In the genomic region with DNA sequence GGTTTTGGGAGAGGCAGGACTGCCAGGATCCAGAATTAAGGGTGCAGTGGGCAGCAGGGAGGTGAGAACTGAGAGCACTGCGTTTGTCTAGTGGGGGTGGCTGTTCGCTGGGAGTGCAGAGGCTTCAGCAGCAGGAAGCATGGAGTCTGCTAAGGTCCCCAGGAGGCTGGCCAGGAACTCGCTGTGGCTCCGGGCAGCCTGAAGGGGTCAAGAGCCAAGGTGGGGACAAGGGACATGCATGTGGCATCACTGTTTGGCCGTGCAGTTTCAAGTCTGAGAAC, we compare ENCODE assay signal across 10 cellular contexts. TPM values are rescaled to one million over a fixed set of nuclear protein-coding genes. Genes with fewer than 3 reads are reported as not detected.
DNase-seq lines count a peak whose midpoint lies in the region; ATAC-seq and TF ChIP-seq lines count a peak whose summit lies in the region.
"Had no signal": no experiment of that assay in that cellular context is flagged by ENCODE, and none has a peak within 500 bp of the region (broad histone marks: within the 10 kb centered on the region; RNA-seq: fewer than 3 reads in every experiment).

No MANE protein-coding gene starts in this region.

- no peak for TF ChIP-seq CTCF in mesothelial cell of epicardium (IDR thresholded peaks at IDR 0.05; ENCODE audit: unreplicated experiment)

- H3K27ac Mint-ChIP-seq in stimulated activated naive CD8-positive, alpha-beta T cell treated with anti-CD3 and anti-CD28 coated beads, Interleukin-15, Interleukin-2, amounts not matched to agents 100 ng/mL and 50 ng/mL, for 24 hours = peak overlapping the region; percentile 38
- peak overlapping the region; percentile 96 for H3K27ac Mint-ChIP-seq in activated naive CD4-positive, alpha-beta T cell treated with anti-CD3 and anti-CD28 coated beads, Interleukin-2, amount 10 ng/mL, durations not matched to agents 7 days and 5 days
- peak overlapping the region; percentile 32 for H3K27ac Mint-ChIP-seq in mesothelial cell of epicardium

- H3K27me3 Mint-ChIP-seq in stimulated activated naive CD8-positive, alpha-beta T cell treated with anti-CD3 and anti-CD28 coated beads, Interleukin-15, Interleukin-2, amounts not matched to agents 100 ng/mL and 50 ng/mL, for 24 hours = no peaks in the 10 kb centered on the region
- H3K27me3 Mint-ChIP-seq in activated naive CD4-positive, alpha-beta T cell treated with anti-CD3 and anti-CD28 coated beads, Interleukin-2, amount 10 ng/mL, durations not matched to agents 7 days and 5 days = peaks cover 30% of the 10 kb centered on the region
- no peaks in the 10 kb centered on the region for H3K27me3 Mint-ChIP-seq in mesothelial cell of epicardium (ENCODE audit: low read depth)

- no peak for ATAC-seq in stimulated activated naive CD8-positive, alpha-beta T cell treated with anti-CD3 and anti-CD28 coated beads, Interleukin-15, Interleukin-2, amounts not matched to agents 100 U/mL and 50 U/mL, for 24 hours
- no peak for ATAC-seq in HG02938 (IDR thresholded peaks at IDR 0.05; ENCODE audit: unreplicated experiment)
- ATAC-seq in HG03442 (IDR thresholded peaks at IDR 0.05; ENCODE audit: unreplicated experiment) = no peak
- ATAC-seq: SK-N-SH treated with all-trans-retinoic acid at 6 μM for 48 hours had no signal

- peaks cover 12% of the 10 kb centered on the region for H3K9me3 Mint-ChIP-seq in stimulated activated naive CD8-positive, alpha-beta T cell treated with anti-CD3 and anti-CD28 coated beads, Interleukin-15, Interleukin-2, amounts not matched to agents 100 ng/mL and 50 ng/mL, for 24 hours
- H3K9me3 Mint-ChIP-seq in activated naive CD4-positive, alpha-beta T cell treated with anti-CD3 and anti-CD28 coated beads, Interleukin-2, amount 10 ng/mL, durations not matched to agents 7 days and 5 days = peaks cover 23% of the 10 kb centered on the region
- no peaks in the 10 kb centered on the region for H3K9me3 Mint-ChIP-seq in mesothelial cell of epicardium

- peak overlapping the region; percentile 61 for H3K4me3 Mint-ChIP-seq in stimulated activated naive CD8-positive, alpha-beta T cell treated with anti-CD3 and anti-CD28 coated beads, Interleukin-15, Interleukin-2, amounts not matched to agents 100 ng/mL and 50 ng/mL, for 24 hours
- H3K4me3 Mint-ChIP-seq in activated naive CD4-positive, alpha-beta T cell treated with anti-CD3 and anti-CD28 coated beads, Interleukin-2, amount 10 ng/mL, durations not matched to agents 7 days and 5 days = peak overlapping the region; percentile 69
- no peak overlapping the region for H3K4me3 Mint-ChIP-seq in mesothelial cell of epicardium

- no peak for DNase-seq in stimulated activated naive CD8-positive, alpha-beta T cell treated with anti-CD3 and anti-CD28 coated beads, Interleukin-15, Interleukin-2, amounts not matched to agents 100 U/mL and 50 U/mL, for 24 hours
- DNase-seq in activated naive CD4-positive, alpha-beta T cell treated with anti-CD3 and anti-CD28 coated beads, Interleukin-2, amount 10 ng/mL, durations not matched to agents 7 days and 5 days = no peak
- DNase-seq in mesothelial cell of epicardium (ENCODE audit: low spot score in 2 of 2, unreplicated experiment in 2 of 2) = no peak
- no peak for DNase-seq in SIG-M5 (lab: John Stamatoyannopoulos, UW)
- no peak for DNase-seq in HuH-7.5 (ENCODE audit: low spot score)
- DNase-seq: NCI-H226 had no signal

- peaks cover 13% of the 10 kb centered on the region for H3K36me3 Mint-ChIP-seq in stimulated activated naive CD8-positive, alpha-beta T cell treated with anti-CD3 and anti-CD28 coated beads, Interleukin-15, Interleukin-2, amounts not matched to agents 100 ng/mL and 50 ng/mL, for 24 hours (ENCODE audit: low read depth)
- H3K36me3 Mint-ChIP-seq in activated naive CD4-positive, alpha-beta T cell treated with anti-CD3 and anti-CD28 coated beads, Interleukin-2, amount 10 ng/mL, durations not matched to agents 7 days and 5 days = peaks cover 25% of the 10 kb centered on the region
- H3K36me3 Mint-ChIP-seq in mesothelial cell of epicardium = no peaks in the 10 kb centered on the region

- H3K4me1 Mint-ChIP-seq in stimulated activated naive CD8-positive, alpha-beta T cell treated with anti-CD3 and anti-CD28 coated beads, Interleukin-15, Interleukin-2, amounts not matched to agents 100 ng/mL and 50 ng/mL, for 24 hours (ENCODE audit: low read depth) = peaks cover 47% of the 10 kb centered on the region
- H3K4me1 Mint-ChIP-seq in activated naive CD4-positive, alpha-beta T cell treated with anti-CD3 and anti-CD28 coated beads, Interleukin-2, amount 10 ng/mL, durations not matched to agents 7 days and 5 days = peaks cover 66% of the 10 kb centered on the region
- peaks cover 45% of the 10 kb centered on the region for H3K4me1 Mint-ChIP-seq in mesothelial cell of epicardium

- CTCF ChIA-PET in activated naive CD4-positive, alpha-beta T cell treated with anti-CD3 and anti-CD28 coated beads, Interleukin-2, amount 10 ng/mL, durations not matched to agents 7 days and 5 days (lab: Charles Lee) = interaction anchor here (1.6 to 2.3 kb wide), 2 partner anchors 22 to 38 kb away, joined by 4 to 8 read pairs; no protein-coding TSS in a partner anchor

RNA-seq across cellular contexts. Expression of a gene that starts 43.2 kb away (rescaled TPM):
- total RNA-seq in mesothelial cell of epicardium = 98.6 to 103 TPM (median 102 TPM) in 3 replicates

RNA-seq across cellular contexts. Expression of a gene that starts 55.2 kb away (rescaled TPM):
- 15.9 to 17.6 TPM (median 17.4 TPM) in 3 replicates for total RNA-seq in mesothelial cell of epicardium

Comparison
In these comparisons a context has a peak if more than half of its experiments do, and no peak if none do; other contexts are left out.
1. H3K27ac Mint-ChIP-seq: peak in every context shown above with its lines; median percentile 96 in activated naive CD4-positive, alpha-beta T cell treated with anti-CD3 and anti-CD28 coated beads, Interleukin-2, amount 10 ng/mL, durations not matched to agents 7 days and 5 days; 38 in stimulated activated naive CD8-positive, alpha-beta T cell treated with anti-CD3 and anti-CD28 coated beads, Interleukin-15, Interleukin-2, amounts not matched to agents 100 ng/mL and 50 ng/mL, for 24 hours; 32 in mesothelial cell of epicardium.